8 cellular contexts compared by ENCODE assay signal in the genomic region with DNA sequence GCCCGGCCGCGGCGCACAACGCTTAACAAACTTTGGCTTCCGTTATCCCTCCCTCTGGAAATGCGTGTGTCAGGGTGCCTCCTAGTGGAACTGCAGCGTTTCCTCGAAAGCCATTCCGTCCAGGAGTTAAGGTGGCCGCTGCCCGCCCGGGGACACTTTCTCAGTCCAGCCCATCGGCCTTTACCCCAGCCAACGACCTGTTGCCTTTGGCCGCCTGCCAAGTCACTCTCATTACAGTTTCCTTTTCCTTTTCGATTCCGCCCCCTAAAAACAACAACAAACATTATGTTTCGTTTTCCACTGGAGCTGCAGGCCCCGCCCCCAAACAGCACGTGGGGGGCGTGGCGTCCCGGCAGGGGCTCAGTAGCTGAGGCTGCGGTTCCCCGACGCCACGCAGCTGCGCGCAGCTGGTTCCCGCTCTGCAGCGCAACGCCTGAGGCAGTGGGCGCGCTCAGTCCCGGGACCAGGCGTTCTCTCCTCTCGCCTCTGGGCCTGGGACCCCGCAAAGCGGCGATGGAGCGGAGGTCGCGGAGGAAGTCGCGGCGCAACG. TPM values are rescaled to one million over a fixed set of nuclear protein-coding genes. Genes with fewer than 3 reads are reported as not detected.
A peak's percentile ranks its signal among the peaks of the same experiment; 100 is the strongest.
DNase-seq lines count a peak whose midpoint lies in the region; ATAC-seq and TF ChIP-seq lines count a peak whose summit lies in the region.

A gene (plus strand): TSS at position 363 of the 550 bp plus-strand sequence. CDS start 151 bp downstream, at position 514.

- no peaks in the 10 kb centered on the region for H3K27me3 ChIP-seq in Peyer's patch

- peaks cover 25% of the 10 kb centered on the region for H3K36me3 Mint-ChIP-seq in activated T-helper 1 cell treated with anti-CD3 and anti-CD28 coated beads, Interleukin-12 subunit alpha, Interleukin-12 subunit beta, Interleukin-2, Interleukin-4 antibody, amounts not matched to agents 30 ng/mL and 10 ng/mL and 1 ng/mL, durations not matched to agents 14 hours and 24 hours and 36 hours (ENCODE audit: low read depth)
- peaks cover 0 to 2% (median 0%) of the 10 kb centered on the region in 3 donors for H3K36me3 Mint-ChIP-seq in naive thymus-derived CD8-positive, alpha-beta T cell
- peaks cover 5 to 8% of the 10 kb centered on the region in 2 donors for H3K36me3 Mint-ChIP-seq in stimulated activated naive B cell treated with anti-CD40 and anti-IgM and Interleukin-4, amounts not matched to agents 10 μg/mL and 1 μg/mL and 100 μg/mL, for 72 hours

- peaks cover 3% of the 10 kb centered on the region for H3K9me3 Mint-ChIP-seq in activated T-helper 1 cell treated with anti-CD3 and anti-CD28 coated beads, Interleukin-12 subunit alpha, Interleukin-12 subunit beta, Interleukin-2, Interleukin-4 antibody, amounts not matched to agents 30 ng/mL and 10 ng/mL and 1 ng/mL, durations not matched to agents 14 hours and 24 hours and 36 hours
- no peaks in the 10 kb centered on the region for H3K9me3 Mint-ChIP-seq in naive thymus-derived CD8-positive, alpha-beta T cell
- peaks cover 0 to 1% of the 10 kb centered on the region in 2 donors for H3K9me3 Mint-ChIP-seq in stimulated activated naive B cell treated with anti-CD40 and anti-IgM and Interleukin-4, amounts not matched to agents 10 μg/mL and 1 μg/mL and 100 μg/mL, for 72 hours

- no peaks in the 10 kb centered on the region for H3K4me1 ChIP-seq in Peyer's patch

- H3K4me1 Mint-ChIP-seq in activated T-helper 1 cell treated with anti-CD3 and anti-CD28 coated beads, Interleukin-12 subunit alpha, Interleukin-12 subunit beta, Interleukin-2, Interleukin-4 antibody, amounts not matched to agents 30 ng/mL and 10 ng/mL and 1 ng/mL, durations not matched to agents 14 hours and 24 hours and 36 hours (ENCODE audit: low read depth) = peaks cover 47% of the 10 kb centered on the region
- peaks cover 6 to 41% (median 24%) of the 10 kb centered on the region in 4 donors for H3K4me1 Mint-ChIP-seq in naive thymus-derived CD8-positive, alpha-beta T cell
- H3K4me1 Mint-ChIP-seq in stimulated activated naive B cell treated with anti-CD40 and anti-IgM and Interleukin-4, amounts not matched to agents 10 μg/mL and 1 μg/mL and 100 μg/mL, for 72 hours = peaks cover 4 to 13% of the 10 kb centered on the region in 2 donors

- no peaks in the 10 kb centered on the region for H3K27me3 Mint-ChIP-seq in activated T-helper 1 cell treated with anti-CD3 and anti-CD28 coated beads, Interleukin-12 subunit alpha, Interleukin-12 subunit beta, Interleukin-2, Interleukin-4 antibody, amounts not matched to agents 30 ng/mL and 10 ng/mL and 1 ng/mL, durations not matched to agents 14 hours and 24 hours and 36 hours (ENCODE audit: insufficient read depth)
- no peaks in the 10 kb centered on the region for H3K27me3 Mint-ChIP-seq in naive thymus-derived CD8-positive, alpha-beta T cell
- no peaks in the 10 kb centered on the region for H3K27me3 Mint-ChIP-seq in stimulated activated naive B cell treated with anti-CD40 and anti-IgM and Interleukin-4, amounts not matched to agents 10 μg/mL and 1 μg/mL and 100 μg/mL, for 72 hours

- intact Hi-C loops in activated T-helper 1 cell treated with anti-CD3 and anti-CD28 coated beads, Interleukin-12 subunit alpha, Interleukin-12 subunit beta, Interleukin-2, Interleukin-4 antibody, amounts not matched to agents 30 ng/mL and 10 ng/mL and 1 ng/mL, durations not matched to agents 14 hours and 24 hours and 36 hours (cut with micrococcal nuclease) = loop anchor here (1.0 to 10.0 kb wide), 17 partner anchors 9 to 1520 kb away; a partner anchor contains a TSS

- H3K4me3 Mint-ChIP-seq in activated T-helper 1 cell treated with anti-CD3 and anti-CD28 coated beads, Interleukin-12 subunit alpha, Interleukin-12 subunit beta, Interleukin-2, Interleukin-4 antibody, amounts not matched to agents 30 ng/mL and 10 ng/mL and 1 ng/mL, durations not matched to agents 14 hours and 24 hours and 36 hours = peak within 1 kb of the TSS; percentile 99
- peak within 1 kb of the TSS; percentile 87 to 100 (median 100) for H3K4me3 Mint-ChIP-seq in naive thymus-derived CD8-positive, alpha-beta T cell
- H3K4me3 Mint-ChIP-seq in stimulated activated naive B cell treated with anti-CD40 and anti-IgM and Interleukin-4, amounts not matched to agents 10 μg/mL and 1 μg/mL and 100 μg/mL, for 72 hours = peak within 1 kb of the TSS; percentile 96 to 99

- H3K9me3 ChIP-seq in Peyer's patch = no peaks in the 10 kb centered on the region

- peak within 1 kb of the TSS; percentile 51 to 85 (median 80) for H3K27ac ChIP-seq in Peyer's patch

- DNase-seq in D341Med (ENCODE audit: low spot score) (peak; percentile 93), GM20000 (ENCODE audit: low spot score) (peak; percentile 98), HS-5 (ENCODE audit: low read depth) (peak; percentile 85), Peyer's patch (peak; percentile 91 to 98 (median 94)), fibroblast of peridontal ligament (ENCODE audit: extremely low read depth) (peak; percentile 87)
- DNase-seq in activated T-helper 1 cell treated with anti-CD3 and anti-CD28 coated beads, Interleukin-12 subunit alpha, Interleukin-12 subunit beta, Interleukin-2, Interleukin-4 antibody, amounts not matched to agents 30 ng/mL and 10 ng/mL and 1 ng/mL, durations not matched to agents 14 hours and 24 hours and 36 hours (ENCODE audit: low spot score) = peak; percentile 92
- peak; percentile 86 to 94 (median 90) for DNase-seq in naive thymus-derived CD8-positive, alpha-beta T cell
- DNase-seq in stimulated activated naive B cell treated with anti-CD40 and anti-IgM and Interleukin-4, amounts not matched to agents 10 μg/mL and 1 μg/mL and 100 μg/mL, for 72 hours = peak; percentile 87

- no peaks in the 10 kb centered on the region for H3K36me3 ChIP-seq in Peyer's patch

- POLR2A ChIA-PET in naive thymus-derived CD8-positive, alpha-beta T cell (lab: Charles Lee) = interaction anchor here (0.5 to 3.5 kb wide), 10 partner anchors 9 to 1071 kb away, joined by 3 to 38 read pairs (median 5); a partner anchor contains a TSS

- ATAC-seq in naive thymus-derived CD8-positive, alpha-beta T cell = peak; percentile 95 to 96
- ATAC-seq in stimulated activated naive B cell treated with anti-CD40 and anti-IgM and Interleukin-4, amounts not matched to agents 10 μg/mL and 1 μg/mL and 100 μg/mL, for 72 hours (replicated peaks) = peak; percentile 95 to 96

- TF ChIP-seq POLR2A in Peyer's patch (IDR thresholded peaks at IDR 0.05) = no peak

- TF ChIP-seq CTCF in GM20000 (IDR thresholded peaks at IDR 0.05; ENCODE audit: extremely low read depth, missing control alignments) (peak; percentile 23), Peyer's patch (IDR thresholded peaks at IDR 0.05) (peak in 5 of 6 experiments; percentile 15 to 82 (median 71))

- peak within 1 kb of the TSS; percentile 100 for H3K27ac Mint-ChIP-seq in activated T-helper 1 cell treated with anti-CD3 and anti-CD28 coated beads, Interleukin-12 subunit alpha, Interleukin-12 subunit beta, Interleukin-2, Interleukin-4 antibody, amounts not matched to agents 30 ng/mL and 10 ng/mL and 1 ng/mL, durations not matched to agents 14 hours and 24 hours and 36 hours
- H3K27ac Mint-ChIP-seq in naive thymus-derived CD8-positive, alpha-beta T cell = peak within 1 kb of the TSS; percentile 96 to 100 (median 98)
- H3K27ac Mint-ChIP-seq in stimulated activated naive B cell treated with anti-CD40 and anti-IgM and Interleukin-4, amounts not matched to agents 10 μg/mL and 1 μg/mL and 100 μg/mL, for 72 hours = peak within 1 kb of the TSS; percentile 99

- H3K4me3 ChIP-seq in Peyer's patch = peak within 1 kb of the TSS; percentile 68 to 79 (median 70)

RNA-seq across cellular contexts. Expression of the gene that starts here (rescaled TPM):
- 10 to 100 TPM in 1 of 4 donors, 1 to 10 TPM in 3; 2.8 to 12.4 (median 4.0) TPM for total RNA-seq in Peyer's patch
- total RNA-seq in activated T-helper 1 cell treated with anti-CD3 and anti-CD28 coated beads, Interleukin-12 subunit alpha, Interleukin-12 subunit beta, Interleukin-2, Interleukin-4 antibody, amounts not matched to agents 30 ng/mL and 10 ng/mL and 1 ng/mL, durations not matched to agents 14 hours and 24 hours and 36 hours = 19.1 and 21.2 TPM in 2 replicates
- 10 to 100 TPM; 11.5 to 12.3 TPM for total RNA-seq in naive thymus-derived CD8-positive, alpha-beta T cell
- 1 to 10 TPM; 5.7 to 7.3 (median 6.5) TPM for polyA plus RNA-seq in naive thymus-derived CD8-positive, alpha-beta T cell

Comparison
In these comparisons a context has a peak if more than half of its experiments do, and no peak if none do; other contexts are left out.
1. Peak in every context shown above with its lines: DNase-seq, ATAC-seq, H3K4me3 ChIP-seq and H3K27ac ChIP-seq.